ENCODE assay signal across 8 cellular contexts in genomic region chr14:54881761-54882401, GRCh38. TPM values are rescaled to one million over a fixed set of nuclear protein-coding genes. Genes with fewer than 3 reads are reported as not detected.
DNase-seq lines count a peak whose midpoint lies in the region; ATAC-seq lines count a peak whose summit lies in the region.

No MANE protein-coding gene starts in this region.

- no peaks in the 10 kb centered on the region for H3K36me3 Mint-ChIP-seq in activated naive CD4-positive, alpha-beta T cell treated with anti-CD3 and anti-CD28 coated beads for 36 hours (ENCODE audit: low read depth)
- H3K36me3 Mint-ChIP-seq in activated CD4-positive, alpha-beta T cell treated with anti-CD3 and anti-CD28 coated beads, Interleukin-2, amount 10 ng/mL, durations not matched to agents 7 days and 5 days (ENCODE audit: low read depth), result peaks cover 30% of the 10 kb centered on the region

- H3K27me3 Mint-ChIP-seq in activated naive CD4-positive, alpha-beta T cell treated with anti-CD3 and anti-CD28 coated beads for 36 hours (ENCODE audit: low read depth), result no peaks in the 10 kb centered on the region
- no peaks in the 10 kb centered on the region for H3K27me3 Mint-ChIP-seq in activated CD4-positive, alpha-beta T cell treated with anti-CD3 and anti-CD28 coated beads, Interleukin-2, amount 10 ng/mL, durations not matched to agents 7 days and 5 days

- peaks cover 32% of the 10 kb centered on the region for H3K4me1 Mint-ChIP-seq in activated naive CD4-positive, alpha-beta T cell treated with anti-CD3 and anti-CD28 coated beads for 36 hours (ENCODE audit: low read depth)
- peaks cover 63% of the 10 kb centered on the region for H3K4me1 Mint-ChIP-seq in activated CD4-positive, alpha-beta T cell treated with anti-CD3 and anti-CD28 coated beads, Interleukin-2, amount 10 ng/mL, durations not matched to agents 7 days and 5 days

- H3K27ac Mint-ChIP-seq in activated naive CD4-positive, alpha-beta T cell treated with anti-CD3 and anti-CD28 coated beads for 36 hours, result peak overlapping the region; percentile 96
- peak overlapping the region; percentile 96 for H3K27ac Mint-ChIP-seq in activated CD4-positive, alpha-beta T cell treated with anti-CD3 and anti-CD28 coated beads, Interleukin-2, amount 10 ng/mL, durations not matched to agents 7 days and 5 days

- H3K4me1 ChIP-seq in subcutaneous abdominal adipose tissue (ENCODE audit: control insufficient read depth in 5 of 5, insufficient read depth in 5 of 5, low read length in 5 of 5), result peaks cover 0 to 21% (median 15%) of the 10 kb centered on the region in 5 donors

- CTCF ChIA-PET in activated naive CD4-positive, alpha-beta T cell treated with anti-CD3 and anti-CD28 coated beads for 36 hours (lab: Charles Lee), result interaction anchor here (0.7 to 2.9 kb wide), 13 partner anchors 9 to 318 kb away, joined by 3 to 19 read pairs (median 3); partner anchors contain the start of genes GCH1, MAPK1IP1L and SAMD4A
- CTCF ChIA-PET in activated CD4-positive, alpha-beta T cell treated with anti-CD3 and anti-CD28 coated beads, Interleukin-2, amount 10 ng/mL, durations not matched to agents 7 days and 5 days (lab: Charles Lee), result interaction anchor here (0.8 to 1.7 kb wide), 6 partner anchors 10 to 24 kb away, joined by 3 to 5 read pairs (median 4); partner anchors contain the start of gene GCH1

- no peaks in the 10 kb centered on the region for H3K36me3 ChIP-seq in subcutaneous abdominal adipose tissue (ENCODE audit: control insufficient read depth in 5 of 5, insufficient read depth in 5 of 5, low read length in 5 of 5)

- H3K4me3 Mint-ChIP-seq in activated naive CD4-positive, alpha-beta T cell treated with anti-CD3 and anti-CD28 coated beads for 36 hours, result peak overlapping the region; percentile 78
- H3K4me3 Mint-ChIP-seq in activated CD4-positive, alpha-beta T cell treated with anti-CD3 and anti-CD28 coated beads, Interleukin-2, amount 10 ng/mL, durations not matched to agents 7 days and 5 days, result peak overlapping the region; percentile 79

- H3K9ac ChIP-seq in subcutaneous abdominal adipose tissue (ENCODE audit: low read length in 5 of 5), result peak overlapping the region in 4 of 5 donors; percentile 30 to 74 (median 64)

- intact Hi-C loops in activated naive CD4-positive, alpha-beta T cell treated with anti-CD3 and anti-CD28 coated beads for 36 hours (cut with micrococcal nuclease), result loop anchor here (1.0 to 10.0 kb wide), 10 partner anchors 11 to 703 kb away; partner anchors contain the start of genes CDKN3, FBXO34, GCH1 and KTN1
- intact Hi-C loops in left cardiac atrium (cut with DNase I), result no loop called here

- POLR2A ChIA-PET in activated CD4-positive, alpha-beta T cell treated with anti-CD3 and anti-CD28 coated beads, Interleukin-2, amount 10 ng/mL, durations not matched to agents 7 days and 5 days (lab: Charles Lee), result interaction anchor here (0.6 to 0.7 kb wide), 3 partner anchors 103 to 394 kb away, joined by 3 read pairs; partner anchors contain the start of gene MAPK1IP1L

- H3K27me3 ChIP-seq in subcutaneous abdominal adipose tissue (ENCODE audit: control insufficient read depth in 5 of 5, insufficient read depth in 4 of 5, low read length in 5 of 5), result no peaks in the 10 kb centered on the region

- no peaks in the 10 kb centered on the region for H3K9me3 Mint-ChIP-seq in activated naive CD4-positive, alpha-beta T cell treated with anti-CD3 and anti-CD28 coated beads for 36 hours
- H3K9me3 Mint-ChIP-seq in activated CD4-positive, alpha-beta T cell treated with anti-CD3 and anti-CD28 coated beads, Interleukin-2, amount 10 ng/mL, durations not matched to agents 7 days and 5 days, result no peaks in the 10 kb centered on the region

- H3K27ac ChIP-seq in subcutaneous abdominal adipose tissue (ENCODE audit: low read depth, low read length), result peak overlapping the region; percentile 5

- no peaks in the 10 kb centered on the region for H3K9me3 ChIP-seq in subcutaneous abdominal adipose tissue (ENCODE audit: control insufficient read depth in 5 of 5, low read length in 5 of 5)

- peak; percentile 51 for DNase-seq in activated naive CD4-positive, alpha-beta T cell treated with anti-CD3 and anti-CD28 coated beads for 36 hours
- DNase-seq in activated naive CD4-positive, alpha-beta T cell (lab: John Stamatoyannopoulos, UW), result no peak
- peak; percentile 39 for DNase-seq in activated CD4-positive, alpha-beta T cell treated with anti-CD3 and anti-CD28 coated beads, Interleukin-2, amount 10 ng/mL, durations not matched to agents 7 days and 5 days
- DNase-seq in left cardiac atrium (no peak), cerebellar nuclear complex (lab: John Stamatoyannopoulos, UW) (no peak), NCI-H1436 treated with DMSO at 0.1 percent for 48 hours (lab: John Stamatoyannopoulos, UW) (no peak)

- H3K4me3 ChIP-seq in subcutaneous abdominal adipose tissue (ENCODE audit: low read depth in 1 of 5, low read length in 5 of 5), result peak overlapping the region; percentile 55 to 70 (median 68)

- ATAC-seq in HG03095 (IDR thresholded peaks at IDR 0.05; ENCODE audit: unreplicated experiment) (peak; percentile 44), left cardiac atrium (peak; percentile 72 to 75)

RNA-seq across cellular contexts. Expression of gene GCH1, which starts 20.7 kb away (rescaled TPM):
- 10 to 100 TPM; 56.8 to 57.3 TPM for total RNA-seq in activated naive CD4-positive, alpha-beta T cell treated with anti-CD3 and anti-CD28 coated beads for 36 hours
- 10 to 100 TPM; 54.8 to 55.1 TPM for total RNA-seq in activated CD4-positive, alpha-beta T cell treated with anti-CD3 and anti-CD28 coated beads, Interleukin-2, amount 10 ng/mL, durations not matched to agents 7 days and 5 days
- 1 to 10 TPM; 2.1 to 5.5 TPM for total RNA-seq in left cardiac atrium

Comparison
In these comparisons a context has a peak if more than half of its experiments do, and no peak if none do; other contexts are left out.
1. DNase-seq: peak in activated naive CD4-positive, alpha-beta T cell treated with anti-CD3 and anti-CD28 coated beads for 36 hours (single experiment) and activated CD4-positive, alpha-beta T cell treated with anti-CD3 and anti-CD28 coated beads, Interleukin-2, amount 10 ng/mL, durations not matched to agents 7 days and 5 days (single experiment); none in activated naive CD4-positive, alpha-beta T cell (0 of 4), left cardiac atrium (single experiment), cerebellar nuclear complex (0 of 2) and NCI-H1436 treated with DMSO at 0.1 percent for 48 hours (single experiment).
2. RNA of gene GCH1, which starts 20.7 kb away (total RNA-seq): 56.8 to 57.3 TPM in activated naive CD4-positive, alpha-beta T cell treated with anti-CD3 and anti-CD28 coated beads for 36 hours and 54.8 to 55.1 TPM in activated CD4-positive, alpha-beta T cell treated with anti-CD3 and anti-CD28 coated beads, Interleukin-2, amount 10 ng/mL, durations not matched to agents 7 days and 5 days; 2.1 to 5.5 TPM in left cardiac atrium; every median in the first group is over 4 times any median in the second.